1 cellular context compared by ENCODE assay signal in the genomic region with DNA sequence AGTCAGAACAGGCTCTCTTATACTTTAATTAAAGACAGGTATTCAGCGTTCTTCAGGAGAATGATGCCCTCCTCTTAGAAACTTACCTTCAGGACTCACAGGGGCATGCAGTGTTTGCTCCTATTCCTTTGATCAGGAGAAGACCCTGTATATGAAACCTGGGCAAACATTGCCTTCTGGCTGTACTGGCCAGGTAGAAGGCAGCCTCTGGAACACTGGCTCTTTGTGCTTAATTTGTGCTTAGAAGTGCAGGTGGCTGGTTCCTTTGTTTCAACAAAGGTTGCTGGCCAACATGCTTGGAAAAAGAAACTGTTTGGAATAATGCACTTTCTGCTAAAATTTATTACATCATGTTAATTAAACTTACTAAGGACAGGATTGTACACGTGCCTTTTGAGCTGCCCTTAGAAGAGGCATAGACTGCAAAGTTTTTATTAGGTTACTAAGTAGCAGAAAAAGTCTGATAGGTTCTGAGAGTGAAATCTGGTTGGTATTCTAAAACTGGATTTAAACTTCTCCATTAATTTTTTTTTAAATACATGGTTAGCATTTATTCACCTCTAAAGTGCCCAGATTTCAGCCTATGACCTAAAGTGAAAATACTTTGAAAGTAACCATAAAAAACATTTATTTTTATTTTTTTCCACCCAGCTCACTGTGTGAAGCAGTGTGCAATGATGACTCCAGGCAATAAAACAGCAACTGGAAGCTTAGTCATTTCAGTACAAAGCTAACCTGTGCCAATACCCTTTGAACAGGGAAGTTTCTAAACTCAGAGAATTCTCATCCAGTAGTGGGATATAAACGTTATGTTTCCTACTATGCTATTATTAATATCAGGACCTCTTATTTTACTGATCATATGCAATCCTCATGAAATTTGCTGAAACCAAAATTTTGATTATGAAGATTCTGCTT.
TF ChIP-seq lines count a peak whose summit lies in the region.

No MANE protein-coding gene starts in this region.

TF ChIP-seq in HepG2, 621 proteins besides CTCF, POLR2A, EP300 and RAD21 (continued from another document):
- TF ChIP-seq, protein P1, sequence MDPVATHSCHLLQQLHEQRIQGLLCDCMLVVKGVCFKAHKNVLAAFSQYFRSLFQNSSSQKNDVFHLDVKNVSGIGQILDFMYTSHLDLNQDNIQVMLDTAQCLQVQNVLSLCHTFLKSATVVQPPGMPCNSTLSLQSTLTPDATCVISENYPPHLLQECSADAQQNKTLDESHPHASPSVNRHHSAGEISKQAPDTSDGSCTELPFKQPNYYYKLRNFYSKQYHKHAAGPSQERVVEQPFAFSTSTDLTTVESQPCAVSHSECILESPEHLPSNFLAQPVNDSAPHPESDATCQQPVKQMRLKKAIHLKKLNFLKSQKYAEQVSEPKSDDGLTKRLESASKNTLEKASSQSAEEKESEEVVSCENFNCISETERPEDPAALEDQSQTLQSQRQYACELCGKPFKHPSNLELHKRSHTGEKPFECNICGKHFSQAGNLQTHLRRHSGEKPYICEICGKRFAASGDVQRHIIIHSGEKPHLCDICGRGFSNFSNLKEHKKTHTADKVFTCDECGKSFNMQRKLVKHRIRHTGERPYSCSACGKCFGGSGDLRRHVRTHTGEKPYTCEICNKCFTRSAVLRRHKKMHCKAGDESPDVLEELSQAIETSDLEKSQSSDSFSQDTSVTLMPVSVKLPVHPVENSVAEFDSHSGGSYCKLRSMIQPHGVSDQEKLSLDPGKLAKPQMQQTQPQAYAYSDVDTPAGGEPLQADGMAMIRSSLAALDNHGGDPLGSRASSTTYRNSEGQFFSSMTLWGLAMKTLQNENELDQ (CRISPR knock-in tag; IDR thresholded peaks at IDR 0.05; ENCODE audit: borderline replicate concordance), result no peak
- TF ChIP-seq FOXA1 (IDR thresholded peaks at IDR 0.05) (no peak), FOXA1 (CRISPR knock-in tag; IDR thresholded peaks at IDR 0.05) (peak; percentile 36; the same call in 1 of the 2 replicates), SOX13 (IDR thresholded peaks at IDR 0.05) (no peak), SOX13 (CRISPR knock-in tag; conservative IDR thresholded peaks at IDR 0.05 in 1 of 2, IDR thresholded peaks at IDR 0.05 in 1 of 2) (peak in 1 of 2 experiments; percentile 69; a peak in 2 of 4 replicates), ZBTB7B (CRISPR knock-in tag; IDR thresholded peaks at IDR 0.05) (peak; percentile 72), ZNF703 (CRISPR knock-in tag; IDR thresholded peaks at IDR 0.05; ENCODE audit: borderline replicate concordance) (no peak), RCOR2 (CRISPR knock-in tag; IDR thresholded peaks at IDR 0.05) (0 out of 2 replicates have a peak, but pooled peaks have one; percentile 27), NCOA2 (CRISPR knock-in tag; IDR thresholded peaks at IDR 0.05) (peak; percentile 18; the same call in 1 of the 2 replicates), BCL6 (CRISPR knock-in tag; IDR thresholded peaks at IDR 0.05) (peak; percentile 49), ATRX (CRISPR knock-in tag; IDR thresholded peaks at IDR 0.05; ENCODE audit: borderline replicate concordance) (no peak), SALL1 (CRISPR knock-in tag; IDR thresholded peaks at IDR 0.05) (peak; percentile 29; the same call in 1 of the 2 replicates), SOX6 (IDR thresholded peaks at IDR 0.05) (no peak), SOX6 (CRISPR knock-in tag; IDR thresholded peaks at IDR 0.05) (peak; percentile 29; the same call in 1 of the 2 replicates), ZEB1 (IDR thresholded peaks at IDR 0.05; ENCODE audit: insufficient replicate concordance, low read depth) (peak; percentile 70), ARID5B (CRISPR knock-in tag; IDR thresholded peaks at IDR 0.05) (0 out of 2 replicates have a peak, but pooled peaks have one; percentile 42), ZNF484 (CRISPR knock-in tag; IDR thresholded peaks at IDR 0.05; ENCODE audit: borderline replicate concordance, low read depth) (no peak), XRCC5 (optimal IDR thresholded peaks at IDR 0.05; ENCODE audit: low read length) (peak; percentile 34), SOX5 (CRISPR knock-in tag; IDR thresholded peaks at IDR 0.05; ENCODE audit: borderline replicate concordance) (peak; percentile 47; the same call in 1 of the 2 replicates), CHD4 (IDR thresholded peaks at IDR 0.05; ENCODE audit: borderline replicate concordance, low read length) (no peak), GATAD2A (CRISPR knock-in tag; IDR thresholded peaks at IDR 0.05) (peak; percentile 40; the same call in 1 of the 2 replicates), HMG20A (CRISPR knock-in tag; IDR thresholded peaks at IDR 0.05; ENCODE audit: borderline replicate concordance) (peak; percentile 27; the same call in 1 of the 2 replicates), TCF7 (IDR thresholded peaks at IDR 0.05; ENCODE audit: low read depth) (peak; percentile 52), RARA (CRISPR knock-in tag; IDR thresholded peaks at IDR 0.05) (0 out of 2 replicates have a peak, but pooled peaks have one; percentile 13)
- TF ChIP-seq, protein P2, sequence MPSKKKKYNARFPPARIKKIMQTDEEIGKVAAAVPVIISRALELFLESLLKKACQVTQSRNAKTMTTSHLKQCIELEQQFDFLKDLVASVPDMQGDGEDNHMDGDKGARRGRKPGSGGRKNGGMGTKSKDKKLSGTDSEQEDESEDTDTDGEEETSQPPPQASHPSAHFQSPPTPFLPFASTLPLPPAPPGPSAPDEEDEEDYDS (CRISPR knock-in tag; IDR thresholded peaks at IDR 0.05), result 0 out of 2 replicates have a peak, but pooled peaks have one; percentile 14
